ENCODE assay signal across 16 cellular contexts in genomic region chr2:226124548-226125011, GRCh38.
DNase-seq lines count a peak whose midpoint lies in the region; ATAC-seq, FAIRE-seq and TF ChIP-seq lines count a peak whose summit lies in the region.
"Had no signal": no experiment of that assay in that cellular context is flagged by ENCODE, and none has a peak within 500 bp of the region (broad histone marks: within the 10 kb centered on the region; RNA-seq: fewer than 3 reads in every experiment).

No MANE protein-coding gene starts in this region.

- H3K9me3 ChIP-seq in astrocyte (ENCODE audit: insufficient read depth, low read depth, low read length) (no peaks in the 10 kb centered on the region), right cardiac atrium (ENCODE audit: control insufficient read depth, low read length) (no peaks in the 10 kb centered on the region), smooth muscle cell (replicated peaks; ENCODE audit: low read depth) (no peaks in the 10 kb centered on the region), hepatocyte (ENCODE audit: low read depth) (no peaks in the 10 kb centered on the region)
- H3K9me3 ChIP-seq: stomach had no signal

- TF ChIP-seq CTCF in GM23338 (conservative IDR thresholded peaks at IDR 0.05; ENCODE audit: low read depth in 2 of 2) (no peak), astrocyte (IDR thresholded peaks at IDR 0.05; ENCODE audit: insufficient read depth, low read depth, low read length) (no peak), smooth muscle cell (IDR thresholded peaks at IDR 0.05; ENCODE audit: borderline replicate concordance, insufficient read depth, poor library complexity, severe bottlenecking) (no peak), hepatocyte (IDR thresholded peaks at IDR 0.05; ENCODE audit: poor library complexity) (no peak)

- H3K4me2 ChIP-seq in GM23338 = no peak overlapping the region
- H3K4me2 ChIP-seq in astrocyte (ENCODE audit: low read length) = peak overlapping the region; percentile 24
- no peak overlapping the region for H3K4me2 ChIP-seq in smooth muscle cell
- H3K4me2 ChIP-seq in hepatocyte = no peak overlapping the region

- no peak for FAIRE-seq in astrocyte (lab: Jason Lieb, UNC)
- FAIRE-seq: GM18507, HTR-8/SVneo had no signal

- H3K4me1 Mint-ChIP-seq in GM23338 (peaks cover 17% of the 10 kb centered on the region), astrocyte (ENCODE audit: low read depth, unreplicated experiment) (peaks cover 11% of the 10 kb centered on the region)
- H3K4me1 Mint-ChIP-seq: activated CD4-positive, alpha-beta T cell treated with anti-CD3 and anti-CD28 coated beads, Interleukin-2, amount 10 ng/mL, durations not matched to agents 24 days and 14 days; CD4-positive, alpha-beta memory T cell had no signal

- no peaks in the 10 kb centered on the region for H3F3A ChIP-seq in GM23338 (replicated peaks; ENCODE audit: low read depth)
- H3F3A ChIP-seq in smooth muscle cell (ENCODE audit: low read depth) = peaks cover 1% of the 10 kb centered on the region

- H3K9me2 ChIP-seq in GM23338 (ENCODE audit: insufficient read depth) (no peaks in the 10 kb centered on the region), hepatocyte (replicated peaks; ENCODE audit: insufficient read depth) (no peaks in the 10 kb centered on the region)

- no peak overlapping the region for H2AFZ ChIP-seq in GM23338
- H2AFZ ChIP-seq in astrocyte (ENCODE audit: low read depth, low read length) = no peak overlapping the region
- peak overlapping the region; percentile 55 for H2AFZ ChIP-seq in smooth muscle cell (ENCODE audit: low read depth)
- H2AFZ ChIP-seq in hepatocyte = no peak overlapping the region

- H3K4me3 Mint-ChIP-seq in GM23338 (no peak overlapping the region), astrocyte (ENCODE audit: unreplicated experiment) (no peak overlapping the region)
- H3K4me3 Mint-ChIP-seq: activated CD4-positive, alpha-beta T cell treated with anti-CD3 and anti-CD28 coated beads, Interleukin-2, amount 10 ng/mL, durations not matched to agents 24 days and 14 days; CD4-positive, alpha-beta memory T cell had no signal

- H3K9ac ChIP-seq in astrocyte (ENCODE audit: low read length) (no peak overlapping the region), smooth muscle cell (ENCODE audit: low read depth) (no peak overlapping the region)

- H3K4me3 ChIP-seq in GM23338 = no peak overlapping the region
- H3K4me3 ChIP-seq in astrocyte (ENCODE audit: insufficient read depth, low read depth, low read length) = no peak overlapping the region
- H3K4me3 ChIP-seq in right cardiac atrium (ENCODE audit: low read length) = no peak overlapping the region
- no peak overlapping the region for H3K4me3 ChIP-seq in smooth muscle cell
- no peak overlapping the region for H3K4me3 ChIP-seq in hepatocyte
- H3K4me3 ChIP-seq: stomach had no signal

- H3K9me3 Mint-ChIP-seq in GM23338 (peaks cover 3% of the 10 kb centered on the region), astrocyte (ENCODE audit: unreplicated experiment) (peaks cover 2% of the 10 kb centered on the region)
- H3K9me3 Mint-ChIP-seq: activated CD4-positive, alpha-beta T cell treated with anti-CD3 and anti-CD28 coated beads, Interleukin-2, amount 10 ng/mL, durations not matched to agents 24 days and 14 days; CD4-positive, alpha-beta memory T cell had no signal

- H3K79me2 ChIP-seq in GM23338 (replicated peaks; ENCODE audit: insufficient read depth) (no peaks in the 10 kb centered on the region), astrocyte (ENCODE audit: insufficient read depth, low read length) (no peaks in the 10 kb centered on the region), smooth muscle cell (ENCODE audit: low read depth) (no peaks in the 10 kb centered on the region), hepatocyte (no peaks in the 10 kb centered on the region)

- H3K27ac Mint-ChIP-seq in GM23338 (peak overlapping the region; percentile 75), astrocyte (ENCODE audit: unreplicated experiment) (no peak overlapping the region)
- H3K27ac Mint-ChIP-seq: activated CD4-positive, alpha-beta T cell treated with anti-CD3 and anti-CD28 coated beads, Interleukin-2, amount 10 ng/mL, durations not matched to agents 24 days and 14 days; CD4-positive, alpha-beta memory T cell had no signal

- peak; percentile 76 for ATAC-seq in GM23338
- ATAC-seq in right cardiac atrium = peak in 1 of 2 donors; percentile 40
- ATAC-seq in HG03280 (IDR thresholded peaks at IDR 0.05; ENCODE audit: unreplicated experiment) = no peak
- ATAC-seq in GM21360 (IDR thresholded peaks at IDR 0.05; ENCODE audit: unreplicated experiment) = no peak

- H3K27me3 ChIP-seq in GM23338 (ENCODE audit: insufficient read depth) = no peaks in the 10 kb centered on the region
- no peaks in the 10 kb centered on the region for H3K27me3 ChIP-seq in astrocyte (ENCODE audit: insufficient read depth, low read length)
- no peaks in the 10 kb centered on the region for H3K27me3 ChIP-seq in right cardiac atrium (ENCODE audit: control insufficient read depth, insufficient read depth)
- no peaks in the 10 kb centered on the region for H3K27me3 ChIP-seq in smooth muscle cell (ENCODE audit: low read depth)
- no peaks in the 10 kb centered on the region for H3K27me3 ChIP-seq in hepatocyte
- H3K27me3 ChIP-seq: stomach had no signal

- DNase-seq in GM23338 (ENCODE audit: low spot score) (peak; percentile 32), astrocyte (ENCODE audit: low read depth) (peak; percentile 27), right cardiac atrium (peak in 1 of 3 donors; percentile 32), smooth muscle cell (lab: John Stamatoyannopoulos, UW; ENCODE audit: unreplicated experiment) (no peak), nucleus accumbens (lab: John Stamatoyannopoulos, UW) (no peak), hepatocyte (ENCODE audit: low spot score) (no peak)
- DNase-seq: activated CD4-positive, alpha-beta T cell treated with anti-CD3 and anti-CD28 coated beads, Interleukin-2, amount 10 ng/mL, durations not matched to agents 24 days and 14 days; CD4-positive, alpha-beta memory T cell; GDM1; NCI-H1105 treated with DMSO at 0.1 percent for 48 hours; NCI-H446; stomach had no signal

- H3K36me3 Mint-ChIP-seq in GM23338 (ENCODE audit: low read depth) = peaks cover 7% of the 10 kb centered on the region; the same call in 2 of the 3 replicates
- H3K36me3 Mint-ChIP-seq in astrocyte (ENCODE audit: low read depth, unreplicated experiment) = no peaks in the 10 kb centered on the region
- H3K36me3 Mint-ChIP-seq: CD4-positive, alpha-beta memory T cell had no signal

- no peaks in the 10 kb centered on the region for H3K36me3 ChIP-seq in GM23338 (ENCODE audit: insufficient read depth)
- no peaks in the 10 kb centered on the region for H3K36me3 ChIP-seq in astrocyte (ENCODE audit: insufficient read depth, low read length)
- H3K36me3 ChIP-seq in smooth muscle cell (ENCODE audit: low read depth) = no peaks in the 10 kb centered on the region
- no peaks in the 10 kb centered on the region for H3K36me3 ChIP-seq in hepatocyte (replicated peaks; ENCODE audit: insufficient read depth, low read depth)
- H3K36me3 ChIP-seq: stomach had no signal

- no peaks in the 10 kb centered on the region; the same call in 1 of the 2 replicates for H3K4me1 ChIP-seq in GM23338 (ENCODE audit: insufficient read depth)
- no peaks in the 10 kb centered on the region for H3K4me1 ChIP-seq in astrocyte (ENCODE audit: insufficient read depth, low read length)
- no peaks in the 10 kb centered on the region for H3K4me1 ChIP-seq in right cardiac atrium (ENCODE audit: control insufficient read depth, insufficient read depth, low read length)
- peaks cover 8% of the 10 kb centered on the region for H3K4me1 ChIP-seq in smooth muscle cell (ENCODE audit: low read depth)
- H3K4me1 ChIP-seq in hepatocyte (ENCODE audit: insufficient read depth) = peaks cover 14% of the 10 kb centered on the region

- H3K27ac ChIP-seq in GM23338 (ENCODE audit: low read depth) = no peak overlapping the region
- H3K27ac ChIP-seq in astrocyte (ENCODE audit: low read depth, low read length) = no peak overlapping the region
- H3K27ac ChIP-seq in right cardiac atrium (ENCODE audit: low read length) = peak overlapping the region; percentile 36
- H3K27ac ChIP-seq in smooth muscle cell (ENCODE audit: low read depth) = no peak overlapping the region
- H3K27ac ChIP-seq in hepatocyte = no peak overlapping the region
- H3K27ac ChIP-seq: stomach had no signal

- H4K20me1 ChIP-seq in GM23338 (replicated peaks; ENCODE audit: insufficient read depth) (no peaks in the 10 kb centered on the region), astrocyte (ENCODE audit: insufficient read depth, low read length) (no peaks in the 10 kb centered on the region), smooth muscle cell (ENCODE audit: low read depth) (no peaks in the 10 kb centered on the region), hepatocyte (ENCODE audit: insufficient read depth, poor library complexity, severe bottlenecking) (no peaks in the 10 kb centered on the region)

- H3K27me3 Mint-ChIP-seq in GM23338 (ENCODE audit: insufficient read depth, low read depth, poor library complexity) (no peaks in the 10 kb centered on the region), astrocyte (ENCODE audit: low read depth, unreplicated experiment) (no peaks in the 10 kb centered on the region)
- H3K27me3 Mint-ChIP-seq: activated CD4-positive, alpha-beta T cell treated with anti-CD3 and anti-CD28 coated beads, Interleukin-2, amount 10 ng/mL, durations not matched to agents 24 days and 14 days had no signal

- intact Hi-C loops in right cardiac atrium (cut with DNase I) = no loop called here

- WGBS in right cardiac atrium = 28% methylated on average over 2 of the region's 2 CpGs
- whole genome bisulfite sequencing in smooth muscle cell (ENCODE audit: low lambda C conversion rate) = 21% methylated on average over 2 of the region's 2 CpGs
- WGBS in hepatocyte (ENCODE audit: low lambda C conversion rate, missing lambda C conversion rate) = 33% methylated on average over 2 of the region's 2 CpGs

TF ChIP-seq in GM23338, 12 proteins besides CTCF, POLR2A, EP300 and RAD21 (continues in another document):
- TF ChIP-seq ZNF331 (CRISPR knock-in tag; IDR thresholded peaks at IDR 0.05; ENCODE audit: low read depth) (no peak), EZH2phosphoT487 (IDR thresholded peaks at IDR 0.05; ENCODE audit: unreplicated experiment) (no peak), STAT1 (IDR thresholded peaks at IDR 0.05; ENCODE audit: unreplicated experiment) (no peak)

Comparison
In these comparisons a context has a peak if more than half of its experiments do, and no peak if none do; other contexts are left out.
1. DNase-seq: peak in GM23338 (single experiment) and astrocyte (single experiment); none in smooth muscle cell (single experiment), nucleus accumbens (0 of 56) and hepatocyte (single experiment).